1 cellular context compared by ENCODE assay signal in the genomic region with DNA sequence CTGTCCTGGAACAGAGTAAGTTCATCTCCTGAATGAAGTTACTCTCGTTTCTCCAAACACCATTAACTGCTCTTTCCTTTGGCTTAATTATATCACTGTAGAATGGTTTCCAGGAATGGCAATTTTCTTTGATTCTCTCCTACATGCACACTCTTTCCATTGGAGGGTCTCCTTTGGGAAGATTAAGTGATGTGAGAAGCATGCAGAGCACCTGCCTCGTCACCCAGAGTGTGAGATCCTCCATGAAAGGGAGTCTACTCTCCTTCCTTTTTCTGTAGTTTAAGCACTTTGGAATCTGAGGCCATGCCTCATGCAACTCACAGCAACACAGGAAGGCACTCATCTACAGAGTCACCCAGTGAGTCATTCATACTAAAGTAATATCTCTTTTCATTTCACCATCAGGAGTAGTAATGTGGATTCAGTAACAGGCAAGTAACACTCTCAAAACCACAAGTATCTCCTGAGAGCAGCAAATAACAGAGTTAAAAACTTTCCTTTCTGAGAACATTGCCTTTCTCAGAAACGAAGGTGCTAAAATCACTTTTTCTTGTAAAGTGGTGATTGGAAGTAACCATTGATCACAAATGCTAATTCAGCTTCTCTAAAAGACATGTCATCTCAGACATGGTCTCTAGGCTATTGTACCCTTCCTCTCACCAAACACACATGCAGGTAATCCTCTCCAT.
TF ChIP-seq lines count a peak whose summit lies in the region.

No MANE protein-coding gene starts in this region.

TF ChIP-seq in SK-N-SH, 30 proteins besides CTCF, POLR2A, EP300 and RAD21 (continued from another document):
- TF ChIP-seq PBX3 (IDR thresholded peaks at IDR 0.05) (peak; percentile 25; the same call in 1 of the 2 replicates), GATA2 (CRISPR knock-in tag; IDR thresholded peaks at IDR 0.05) (no peak)
